Comparison of ENCODE assay signal across 15 cellular contexts in the genomic region with DNA sequence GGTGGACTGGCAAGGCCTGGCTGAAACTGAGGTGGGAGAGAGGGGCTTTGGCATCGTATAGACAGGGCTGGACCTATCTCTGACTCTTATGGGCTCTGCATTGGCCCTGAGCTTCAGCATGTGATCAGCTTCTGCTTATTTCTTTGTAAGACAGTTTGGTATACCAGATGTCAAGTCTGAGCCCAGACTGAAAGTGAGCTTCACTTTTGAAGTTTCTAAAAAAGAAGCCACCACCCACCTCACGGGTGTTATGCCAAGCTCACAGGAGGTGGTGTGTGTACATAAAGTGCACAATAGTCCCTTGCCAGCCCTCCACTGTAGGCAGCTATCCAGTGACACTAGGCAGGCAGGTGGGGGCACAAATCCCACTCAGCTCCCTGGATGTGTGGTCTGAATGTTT.
DNase-seq lines count a peak whose midpoint lies in the region; ATAC-seq, FAIRE-seq and TF ChIP-seq lines count a peak whose summit lies in the region.
"Had no signal": no experiment of that assay in that cellular context is flagged by ENCODE, and none has a peak within 500 bp of the region (broad histone marks: within the 10 kb centered on the region; RNA-seq: fewer than 3 reads in every experiment).

No MANE protein-coding gene starts in this region.

- H3K79me2 ChIP-seq in GM12878 (ENCODE audit: control insufficient read depth, insufficient read depth, low read length), result no peaks in the 10 kb centered on the region

- no peak for FAIRE-seq in GM12878 (lab: Jason Lieb, UNC)
- FAIRE-seq: A549, D721Med, GM12892 had no signal

- intact Hi-C loops in GM12878 (cut with micrococcal nuclease; ENCODE audit: unreplicated experiment), result no loop called here

- H3K36me3 Mint-ChIP-seq in stimulated activated memory B cell treated with anti-CD40 and anti-IgM and Interleukin-4, amounts not matched to agents 10 μg/mL and 1 μg/mL and 100 μg/mL, for 72 hours, result peaks cover 6% of the 10 kb centered on the region
- H3K36me3 Mint-ChIP-seq: CD4-positive, alpha-beta memory T cell had no signal

- H3K27ac ChIP-seq in GM12878 (ENCODE audit: control insufficient read depth, insufficient read depth), result no peak overlapping the region
- H3K27ac ChIP-seq: A549, C4-2B had no signal

- no peak for TF ChIP-seq CTCF in GM12864 (IDR thresholded peaks at IDR 0.05; ENCODE audit: low read depth, low read length, missing control alignments)
- TF ChIP-seq CTCF in GM12878 (IDR thresholded peaks at IDR 0.05 in 2 of 3, conservative IDR thresholded peaks at IDR 0.05 in 1 of 3; ENCODE audit: control insufficient read depth in 2 of 3, extremely low read depth in 1 of 3, insufficient read depth in 1 of 3, low read depth in 3 of 3, low read length in 3 of 3), result no peak

- SMC1A ChIA-PET in GM12878 (lab: Charles Lee; ENCODE audit: uncharacterized antibody, unreplicated experiment), result no interaction called here

- peaks cover 17% of the 10 kb centered on the region for H3K9me3 Mint-ChIP-seq in stimulated activated memory B cell treated with anti-CD40 and anti-IgM and Interleukin-4, amounts not matched to agents 10 μg/mL and 1 μg/mL and 100 μg/mL, for 72 hours

- TF ChIP-seq POLR2A in GM12878 (IDR thresholded peaks at IDR 0.05; ENCODE audit: low read depth, low read length), result no peak

- CTCF ChIA-PET in GM12878 (lab: Yijun Ruan, JAX), result interaction anchor here (1.8 to 2.2 kb wide), 2 partner anchors 45 to 102 kb away, joined by 4 to 8 read pairs; no protein-coding TSS in a partner anchor

- POLR2A ChIA-PET in GM12878 (lab: Charles Lee), result no interaction called here

- BruUV-seq in GM12878 (replicated peaks; lab: Mats Ljungman, UMichigan), result no TSS peak

- WGBS in GM12878 (ENCODE audit: insufficient coverage, insufficient replicate concordance, low lambda C conversion rate, missing lambda C conversion rate), result 33% methylated on average over 2 of the region's 2 CpGs

- H2AFZ ChIP-seq in GM12878 (ENCODE audit: control insufficient read depth, low read depth, low read length), result no peak overlapping the region

- H3K27me3 Mint-ChIP-seq in stimulated activated memory B cell treated with anti-CD40 and anti-IgM and Interleukin-4, amounts not matched to agents 10 μg/mL and 1 μg/mL and 100 μg/mL, for 72 hours, result peaks cover 12% of the 10 kb centered on the region

- DNase-seq in GM12864 (ENCODE audit: low read depth), result peak; percentile 24
- no peak for DNase-seq in GM12878 (ENCODE audit: low read depth, low spot score)
- no peak for DNase-seq in DMS153 (lab: John Stamatoyannopoulos, UW)
- DNase-seq: BE2C; CD4-positive, alpha-beta memory T cell; COR-L47; GOT3 had no signal

- 0 out of 2 replicates have a peak overlapping the region, but pooled peaks have one; percentile 9 for H3K4me2 ChIP-seq in GM12878 (ENCODE audit: control insufficient read depth, insufficient read depth)
- H3K4me2 ChIP-seq: A549 had no signal

- no peaks in the 10 kb centered on the region for H4K20me1 ChIP-seq in GM12878 (ENCODE audit: control insufficient read depth, insufficient read depth)

- TF ChIP-seq EP300 in GM12878 (IDR thresholded peaks at IDR 0.05; ENCODE audit: borderline replicate concordance in 1 of 2, control insufficient read depth in 1 of 2, low read depth in 2 of 2, low read length in 2 of 2), result no peak

- H3K27me3 ChIP-seq in GM12878 (replicated peaks in 1 of 2; ENCODE audit: control insufficient read depth in 2 of 2, insufficient read depth in 2 of 2, low read length in 1 of 2), result no peaks in the 10 kb centered on the region; a peak in 1 of 4 replicates
- H3K27me3 ChIP-seq: BE2C had no signal

- H3K4me3 Mint-ChIP-seq in stimulated activated memory B cell treated with anti-CD40 and anti-IgM and Interleukin-4, amounts not matched to agents 10 μg/mL and 1 μg/mL and 100 μg/mL, for 72 hours, result no peak overlapping the region
- H3K4me3 Mint-ChIP-seq: CD4-positive, alpha-beta memory T cell had no signal

- peaks cover 8% of the 10 kb centered on the region for H3K4me1 Mint-ChIP-seq in stimulated activated memory B cell treated with anti-CD40 and anti-IgM and Interleukin-4, amounts not matched to agents 10 μg/mL and 1 μg/mL and 100 μg/mL, for 72 hours
- H3K4me1 Mint-ChIP-seq: CD4-positive, alpha-beta memory T cell had no signal

- TF ChIP-seq RAD21 in GM12878 (IDR thresholded peaks at IDR 0.05; ENCODE audit: insufficient read depth, low read depth, low read length), result no peak

- H3K9ac ChIP-seq in GM12878 (ENCODE audit: control insufficient read depth, insufficient read depth, low read length), result no peak overlapping the region

- in situ Hi-C loops in GM12878 (cut with MboI), result no loop called here

- ATAC-seq in GM19351 (IDR thresholded peaks at IDR 0.05; ENCODE audit: unreplicated experiment), result peak; percentile 51
- no peak for ATAC-seq in GM12878
- peak; percentile 12 for ATAC-seq in stimulated activated memory B cell treated with anti-CD40 and anti-IgM and Interleukin-4, amounts not matched to agents 10 μg/mL and 1 μg/mL and 100 μg/mL, for 72 hours
- ATAC-seq in HG03520 (IDR thresholded peaks at IDR 0.05; ENCODE audit: unreplicated experiment), result no peak
- ATAC-seq: A549 had no signal

- H3K27ac Mint-ChIP-seq in stimulated activated memory B cell treated with anti-CD40 and anti-IgM and Interleukin-4, amounts not matched to agents 10 μg/mL and 1 μg/mL and 100 μg/mL, for 72 hours, result no peak overlapping the region
- H3K27ac Mint-ChIP-seq: CD4-positive, alpha-beta memory T cell had no signal

- H3K36me3 ChIP-seq in GM12878 (ENCODE audit: control insufficient read depth in 2 of 2, insufficient read depth in 2 of 2, low read length in 1 of 2), result no peaks in the 10 kb centered on the region
- H3K36me3 ChIP-seq: BE2C, HAP-1 had no signal

- peaks cover 1% of the 10 kb centered on the region; the same call in 1 of the 3 replicates for H3K9me3 ChIP-seq in GM12878 (replicated peaks; ENCODE audit: control insufficient read depth, insufficient read depth, low read length)
- H3K9me3 ChIP-seq: BE2C had no signal

- RAD21 ChIA-PET in GM12878 (lab: Charles Lee; ENCODE audit: unreplicated experiment), result no interaction called here

- H3K4me1 ChIP-seq in GM12878 (ENCODE audit: control insufficient read depth, insufficient read depth, low read length), result peaks cover 8% of the 10 kb centered on the region
- H3K4me1 ChIP-seq: A549, BE2C, HAP-1 had no signal

- H3K4me3 ChIP-seq in GM12864 (ENCODE audit: low read depth, low read length) (no peak overlapping the region), GM12878 (no peak overlapping the region)
- H3K4me3 ChIP-seq: A549, HAP-1 had no signal

TF ChIP-seq in GM12878, 131 proteins besides CTCF, POLR2A, EP300 and RAD21:
- TF ChIP-seq CHD2 (IDR thresholded peaks at IDR 0.05; ENCODE audit: borderline replicate concordance, low read depth, low read length) (no peak), EGR1 (IDR thresholded peaks at IDR 0.05; ENCODE audit: borderline replicate concordance in 1 of 2, low read depth in 2 of 2, low read length in 2 of 2) (no peak), SMAD5 (IDR thresholded peaks at IDR 0.05; ENCODE audit: low read depth) (no peak), BCL11A (IDR thresholded peaks at IDR 0.05; ENCODE audit: low read depth, low read length) (no peak), RUNX3 (IDR thresholded peaks at IDR 0.05; ENCODE audit: low read length) (no peak), STAT3 (IDR thresholded peaks at IDR 0.05; ENCODE audit: low read depth, low read length) (no peak), MTA3 (IDR thresholded peaks at IDR 0.05; ENCODE audit: borderline replicate concordance, low read length) (no peak), IKZF1 (conservative IDR thresholded peaks at IDR 0.05) (no peak), STAT1 (conservative IDR thresholded peaks at IDR 0.05) (no peak), ASH2L (IDR thresholded peaks at IDR 0.05; ENCODE audit: borderline replicate concordance, low read depth) (no peak), ATF7 (IDR thresholded peaks at IDR 0.05; ENCODE audit: low read depth) (no peak), HCFC1 (IDR thresholded peaks at IDR 0.05; ENCODE audit: low read length) (no peak), SMARCA5 (IDR thresholded peaks at IDR 0.05) (no peak), TCF7 (IDR thresholded peaks at IDR 0.05; ENCODE audit: borderline replicate concordance) (no peak), BMI1 (IDR thresholded peaks at IDR 0.05; ENCODE audit: borderline replicate concordance) (no peak), ZBTB33 (IDR thresholded peaks at IDR 0.05) (no peak), EED (IDR thresholded peaks at IDR 0.05; ENCODE audit: low read depth) (no peak), SIX5 (IDR thresholded peaks at IDR 0.05; ENCODE audit: low read depth, low read length, severe bottlenecking) (no peak), PBX3 (IDR thresholded peaks at IDR 0.05; ENCODE audit: insufficient replicate concordance, low read depth, low read length) (no peak)
- TF ChIP-seq, protein P1, sequence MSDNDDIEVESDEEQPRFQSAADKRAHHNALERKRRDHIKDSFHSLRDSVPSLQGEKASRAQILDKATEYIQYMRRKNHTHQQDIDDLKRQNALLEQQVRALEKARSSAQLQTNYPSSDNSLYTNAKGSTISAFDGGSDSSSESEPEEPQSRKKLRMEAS (IDR thresholded peaks at IDR 0.05; ENCODE audit: low read depth, low read length), result no peak

Comparison
In these comparisons a context has a peak if more than half of its experiments do, and no peak if none do; other contexts are left out.
1. ATAC-seq: peak in GM19351 (single experiment) and stimulated activated memory B cell treated with anti-CD40 and anti-IgM and Interleukin-4, amounts not matched to agents 10 μg/mL and 1 μg/mL and 100 μg/mL, for 72 hours (single experiment); none in GM12878 (single experiment) and HG03520 (single experiment).